17 cellular contexts compared by ENCODE assay signal in genomic region chr3:31613654-31614053, GRCh38.
"Had no signal": no experiment of that assay in that cellular context is flagged by ENCODE, and none has a peak within 500 bp of the region (broad histone marks: within the 10 kb centered on the region; RNA-seq: fewer than 3 reads in every experiment).

No MANE protein-coding gene starts in this region.

- H3K4me3 ChIP-seq: cardiac muscle cell, esophagus squamous epithelium, tibial artery had no signal

- H3K27me3 Mint-ChIP-seq: activated CD4-positive, alpha-beta memory T cell treated with anti-CD3 and anti-CD28 coated beads for 36 hours; activated naive CD4-positive, alpha-beta T cell treated with anti-CD3 and anti-CD28 coated beads, Interleukin-2, amount 10 ng/mL, durations not matched to agents 7 days and 5 days; activated T-cell treated with anti-CD3 and anti-CD28 coated beads, Interleukin-2, amount 50 U/mL, for 24 hours had no signal

- H3K27ac Mint-ChIP-seq: activated CD4-positive, alpha-beta memory T cell treated with anti-CD3 and anti-CD28 coated beads for 36 hours; activated naive CD4-positive, alpha-beta T cell treated with anti-CD3 and anti-CD28 coated beads, Interleukin-2, amount 10 ng/mL, durations not matched to agents 7 days and 5 days; activated T-cell treated with anti-CD3 and anti-CD28 coated beads, Interleukin-2, amount 50 U/mL, for 24 hours; nephron progenitor cell; T-helper 2 cell treated with Interferon-gamma antibody and Interleukin-4, amounts not matched to agents 5 μg/mL and 100 μg/mL, for 36 hours had no signal

- H3K4me3 Mint-ChIP-seq: activated CD4-positive, alpha-beta memory T cell treated with anti-CD3 and anti-CD28 coated beads for 36 hours; activated naive CD4-positive, alpha-beta T cell treated with anti-CD3 and anti-CD28 coated beads, Interleukin-2, amount 10 ng/mL, durations not matched to agents 7 days and 5 days; activated T-cell treated with anti-CD3 and anti-CD28 coated beads, Interleukin-2, amount 50 U/mL, for 24 hours; nephron progenitor cell; T-helper 2 cell treated with Interferon-gamma antibody and Interleukin-4, amounts not matched to agents 5 μg/mL and 100 μg/mL, for 36 hours had no signal

- H3K36me3 ChIP-seq: cardiac muscle cell had no signal

- ATAC-seq: left cardiac atrium had no signal

- H3K27ac ChIP-seq: cardiac muscle cell, esophagus squamous epithelium, tibial artery had no signal

- DNase-seq: activated CD4-positive, alpha-beta memory T cell treated with anti-CD3 and anti-CD28 coated beads for 36 hours; activated CD4-positive, alpha-beta T cell treated with anti-CD3 and anti-CD28 coated beads for 4 hours; activated naive CD4-positive, alpha-beta T cell treated with anti-CD3 and anti-CD28 coated beads, Interleukin-2, amount 10 ng/mL, durations not matched to agents 7 days and 5 days; activated T-cell treated with anti-CD3 and anti-CD28 coated beads, Interleukin-2, amount 50 U/mL, for 24 hours; amygdala; dermis blood vessel endothelial cell; effector memory CD4-positive, alpha-beta T cell; esophagus squamous epithelium; left cardiac atrium; nephron progenitor cell; nucleus accumbens; retina; stimulated activated CD8-positive, alpha-beta memory T cell treated with anti-CD3 and anti-CD28 coated beads, Interleukin-4, amount 100 ng/mL, for 48 hours; stimulated activated naive CD4-positive, alpha-beta T cell treated with Interleukin-2 at 50 U/mL for 16 hours; tibial artery had no signal

- H3K27me3 ChIP-seq: cardiac muscle cell, esophagus squamous epithelium, tibial artery had no signal

- H3K9me3 Mint-ChIP-seq: activated CD4-positive, alpha-beta memory T cell treated with anti-CD3 and anti-CD28 coated beads for 36 hours; activated naive CD4-positive, alpha-beta T cell treated with anti-CD3 and anti-CD28 coated beads, Interleukin-2, amount 10 ng/mL, durations not matched to agents 7 days and 5 days; activated T-cell treated with anti-CD3 and anti-CD28 coated beads, Interleukin-2, amount 50 U/mL, for 24 hours; T-helper 2 cell treated with Interferon-gamma antibody and Interleukin-4, amounts not matched to agents 5 μg/mL and 100 μg/mL, for 36 hours had no signal

- H3K9me3 ChIP-seq: esophagus squamous epithelium, tibial artery had no signal
